Comparison of ENCODE assay signal across 8 cellular contexts in the genomic region with DNA sequence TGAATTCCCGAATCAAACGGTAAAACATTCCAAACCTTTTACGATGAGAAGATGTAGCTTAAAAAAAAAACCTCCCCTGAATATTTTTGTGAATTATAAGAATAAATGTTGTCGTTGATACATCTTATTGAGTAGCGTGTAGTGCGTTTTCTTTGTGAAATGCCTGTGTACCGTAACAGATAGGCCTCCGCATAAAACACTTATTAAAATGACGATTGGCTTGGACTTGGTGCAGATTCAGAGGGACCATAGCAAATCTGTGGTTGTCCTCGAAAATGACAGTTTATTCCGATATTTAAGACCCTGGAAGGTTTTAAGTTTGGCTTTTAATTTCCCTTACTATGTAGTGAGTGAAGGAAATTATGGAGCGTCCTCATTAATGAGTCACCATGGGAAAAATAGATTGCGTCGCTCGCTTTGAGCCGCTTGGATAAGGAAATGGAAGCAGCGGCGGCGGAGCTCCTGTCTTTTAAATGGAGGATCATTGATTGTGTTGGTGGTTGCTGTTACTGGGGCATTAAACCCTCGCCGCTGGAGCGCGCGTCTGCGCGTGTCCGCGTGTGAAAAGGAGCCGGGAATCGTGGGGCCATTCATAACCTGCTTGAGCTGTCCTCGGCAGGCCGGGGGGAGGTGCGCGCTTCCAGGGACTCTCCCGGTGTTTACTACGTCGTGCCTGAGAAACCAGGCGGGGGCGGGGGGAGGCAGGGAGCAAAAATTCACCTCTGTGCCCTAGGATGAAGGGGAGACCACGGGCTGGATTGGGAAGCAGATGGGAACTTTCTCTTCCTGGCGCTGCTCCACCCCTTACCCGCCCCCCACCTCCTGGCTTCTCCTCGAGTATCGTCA. TPM values are rescaled to one million over a fixed set of nuclear protein-coding genes. Genes with fewer than 3 reads are reported as not detected.
DNase-seq lines count a peak whose midpoint lies in the region; ATAC-seq and TF ChIP-seq lines count a peak whose summit lies in the region.

No MANE protein-coding gene starts in this region.

- H3K27ac ChIP-seq in tibial artery: peak overlapping the region; percentile 99

- no peaks in the 10 kb centered on the region for H3K9me3 Mint-ChIP-seq in activated naive CD4-positive, alpha-beta T cell treated with anti-CD3 and anti-CD28 coated beads, Interleukin-2, amount 50 U/mL, for 72 hours

- no peaks in the 10 kb centered on the region for H3K27me3 ChIP-seq in tibial artery

- peak overlapping the region; percentile 93 to 98 for H3K4me3 ChIP-seq in tibial artery

- H3K27ac Mint-ChIP-seq in activated naive CD4-positive, alpha-beta T cell treated with anti-CD3 and anti-CD28 coated beads, Interleukin-2, amount 50 U/mL, for 72 hours: peak overlapping the region; percentile 93 to 98

- peaks cover 0 to 71% (median 43%) of the 10 kb centered on the region in 4 donors for H3K4me1 ChIP-seq in tibial artery

- peak; percentile 89 for DNase-seq in Daoy (ENCODE audit: low read depth)
- DNase-seq in NAMALWA (ENCODE audit: low spot score): peak; percentile 91
- DNase-seq in SK-MEL-5 (ENCODE audit: low read depth, low spot score): peak; percentile 86
- peak; percentile 70 to 71 for DNase-seq in activated naive CD4-positive, alpha-beta T cell treated with anti-CD3 and anti-CD28 coated beads, Interleukin-2, amount 50 U/mL, for 72 hours (ENCODE audit: low spot score in 2 of 2)
- DNase-seq in head of caudate nucleus: peak; percentile 83 to 95 (median 91)
- peak; percentile 43 for DNase-seq in omental fat pad (ENCODE audit: low spot score)
- DNase-seq in tibial artery: peak; percentile 87 to 89
- DNase-seq in NK-92 (lab: John Stamatoyannopoulos, UW; ENCODE audit: unreplicated experiment): no peak

- no peaks in the 10 kb centered on the region for H3K9me3 ChIP-seq in tibial artery

- intact Hi-C loops in head of caudate nucleus (cut with DNase I): loop anchor here (5.0 kb wide), 1 partner anchor 38 kb away; no protein-coding TSS in a partner anchor
- intact Hi-C loops in tibial artery (cut with DNase I; ENCODE audit: low total_unique reads): loop anchor here (2.0 kb wide), 1 partner anchor 36 kb away; no protein-coding TSS in a partner anchor

- H3K36me3 ChIP-seq in tibial artery: no peaks in the 10 kb centered on the region

- ATAC-seq in activated naive CD4-positive, alpha-beta T cell treated with anti-CD3 and anti-CD28 coated beads, Interleukin-2, amount 50 U/mL, for 72 hours: peak; percentile 18 to 22
- peak; percentile 43 for ATAC-seq in omental fat pad (ENCODE audit: low FRiP score)

- in situ Hi-C loops in SK-MEL-5 (cut with HindIII; ENCODE audit: low pct_unique_long_range_greater_than_20kb, low sequenced_read_pairs): no loop called here

- H3K36me3 Mint-ChIP-seq in activated naive CD4-positive, alpha-beta T cell treated with anti-CD3 and anti-CD28 coated beads, Interleukin-2, amount 50 U/mL, for 72 hours: peaks cover 16 to 17% of the 10 kb centered on the region in 2 donors

- TF ChIP-seq CTCF in omental fat pad (IDR thresholded peaks at IDR 0.05) (no peak), tibial artery (IDR thresholded peaks at IDR 0.05) (no peak)

RNA-seq across cellular contexts. Expression of gene SPEN, which starts 1.6 kb away (rescaled TPM):
- total RNA-seq in Daoy (2014; rRNA removed; shearing (Covaris generic)): 14.9 and 22.3 TPM in 2 replicates
- 10.1 and 11.5 TPM in 2 replicates for total RNA-seq in SK-MEL-5 (2014; rRNA removed; shearing (Covaris generic))
- 11.1 and 18.1 TPM in 2 replicates for polyA plus RNA-seq in SK-MEL-5 (2015; cell fraction: cytosol; rRNA removed)
- 21.4 and 31.5 TPM in 2 replicates for polyA plus RNA-seq in SK-MEL-5 (2015; cell fraction: nucleus; rRNA removed)
- 10 to 100 TPM; 52.1 to 63.4 TPM for total RNA-seq in activated naive CD4-positive, alpha-beta T cell treated with anti-CD3 and anti-CD28 coated beads, Interleukin-2, amount 50 U/mL, for 72 hours
- total RNA-seq in omental fat pad: 10 to 100 TPM; 33.4 to 64.0 (median 51.5) TPM

RNA-seq across cellular contexts. Expression of gene UQCRHL, which starts 41.7 kb away (rescaled TPM):
- 4.1 and 5.9 TPM in 2 replicates for total RNA-seq in Daoy (2014; rRNA removed; shearing (Covaris generic))
- 8.3 and 9.2 TPM in 2 replicates for total RNA-seq in SK-MEL-5 (2014; rRNA removed; shearing (Covaris generic))
- 1.1 and 1.6 TPM in 2 replicates for polyA plus RNA-seq in SK-MEL-5 (2015; cell fraction: cytosol; rRNA removed)
- 0.12 TPM in 1 of 2 replicates, not detected in the other for polyA plus RNA-seq in SK-MEL-5 (2015; cell fraction: nucleus; rRNA removed)
- 1 to 10 TPM; 2.2 to 2.5 TPM for total RNA-seq in activated naive CD4-positive, alpha-beta T cell treated with anti-CD3 and anti-CD28 coated beads, Interleukin-2, amount 50 U/mL, for 72 hours
- total RNA-seq in omental fat pad: 1 to 10 TPM in 2 of 4 donors, under 1 TPM in 2; 0.63 to 1.9 (median 0.95) TPM
